In the genomic region with DNA sequence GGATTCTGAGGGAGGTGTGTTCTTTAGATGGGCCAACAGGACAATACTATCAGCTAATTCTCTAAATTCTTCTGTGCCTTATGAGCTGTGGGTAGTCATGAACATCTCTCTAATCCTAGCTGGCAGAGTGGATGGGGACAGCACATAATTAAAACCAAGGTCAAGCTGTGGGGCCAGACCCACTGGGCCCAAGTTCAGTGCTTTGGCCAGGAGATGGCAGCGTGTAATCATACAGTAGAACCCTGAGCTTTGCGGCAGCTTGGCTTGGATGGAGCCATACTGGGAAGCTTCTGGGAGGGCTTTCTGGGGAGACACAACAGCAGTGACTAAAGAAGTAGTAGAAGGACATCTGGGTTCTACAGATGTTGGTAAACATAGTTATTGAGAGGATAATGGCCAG, we compare ENCODE assay signal across 8 cellular contexts.
A peak's percentile ranks its signal among the peaks of the same experiment; 100 is the strongest.
DNase-seq lines count a peak whose midpoint lies in the region; TF ChIP-seq lines count a peak whose summit lies in the region.

No MANE protein-coding gene starts in this region.

- no peak overlapping the region for H2AFZ ChIP-seq in MM.1S (ENCODE audit: low read length)

- H3K4me1 ChIP-seq in MM.1S (ENCODE audit: low read length) = no peaks in the 10 kb centered on the region
- H3K4me1 ChIP-seq in CD8-positive, alpha-beta memory T cell (ENCODE audit: insufficient read depth, low read length) = no peaks in the 10 kb centered on the region

- H3K4me3 ChIP-seq in MM.1S (ENCODE audit: low read length) = no peak overlapping the region
- H3K4me3 ChIP-seq in CD8-positive, alpha-beta memory T cell (ENCODE audit: low read length) = no peak overlapping the region

- no peaks in the 10 kb centered on the region for H3K27me3 ChIP-seq in MM.1S (replicated peaks; ENCODE audit: insufficient read depth, low read length)
- no peaks in the 10 kb centered on the region for H3K27me3 ChIP-seq in CD8-positive, alpha-beta memory T cell (ENCODE audit: insufficient read depth, low read length, poor library complexity, severe bottlenecking)

- no peaks in the 10 kb centered on the region for H3K9me3 Mint-ChIP-seq in T-helper 2 cell treated with Interferon-gamma antibody and Interleukin-4, amounts not matched to agents 5 μg/mL and 100 μg/mL, for 36 hours
- H3K9me3 Mint-ChIP-seq in CD8-positive, alpha-beta memory T cell = peaks cover 0 to 3% (median 0%) of the 10 kb centered on the region in 5 donors

- H3K36me3 Mint-ChIP-seq in T-helper 2 cell treated with Interferon-gamma antibody and Interleukin-4, amounts not matched to agents 5 μg/mL and 100 μg/mL, for 36 hours (ENCODE audit: low read depth) = no peaks in the 10 kb centered on the region
- no peaks in the 10 kb centered on the region for H3K36me3 Mint-ChIP-seq in CD8-positive, alpha-beta memory T cell

- no peak overlapping the region for H3K9ac ChIP-seq in MM.1S (ENCODE audit: low read length)

- no peak overlapping the region for H3K27ac Mint-ChIP-seq in T-helper 2 cell treated with Interferon-gamma antibody and Interleukin-4, amounts not matched to agents 5 μg/mL and 100 μg/mL, for 36 hours
- H3K27ac Mint-ChIP-seq in CD8-positive, alpha-beta memory T cell = no peak overlapping the region

- H3K4me3 Mint-ChIP-seq in T-helper 2 cell treated with Interferon-gamma antibody and Interleukin-4, amounts not matched to agents 5 μg/mL and 100 μg/mL, for 36 hours = no peak overlapping the region
- no peak overlapping the region for H3K4me3 Mint-ChIP-seq in CD8-positive, alpha-beta memory T cell

- peak; percentile 64 for TF ChIP-seq CTCF in MM.1S (IDR thresholded peaks at IDR 0.05; ENCODE audit: low read length)

- H3K27ac ChIP-seq in MM.1S (ENCODE audit: low read length) = no peak overlapping the region
- no peak overlapping the region for H3K27ac ChIP-seq in CD8-positive, alpha-beta memory T cell (ENCODE audit: low read depth, low read length)

- H3K79me2 ChIP-seq in MM.1S (ENCODE audit: low read length) = no peaks in the 10 kb centered on the region

- POLR2A ChIA-PET in CD8-positive, alpha-beta memory T cell (lab: Charles Lee) = no interaction called here

- no peak overlapping the region for H3K4me2 ChIP-seq in MM.1S (ENCODE audit: low read depth, low read length)

- no peaks in the 10 kb centered on the region for H3K4me1 Mint-ChIP-seq in T-helper 2 cell treated with Interferon-gamma antibody and Interleukin-4, amounts not matched to agents 5 μg/mL and 100 μg/mL, for 36 hours (ENCODE audit: low read depth)
- no peaks in the 10 kb centered on the region for H3K4me1 Mint-ChIP-seq in CD8-positive, alpha-beta memory T cell

- H3F3A ChIP-seq in MM.1S (ENCODE audit: insufficient read depth, low read length) = no peaks in the 10 kb centered on the region

- H3K9me3 ChIP-seq in MM.1S (replicated peaks; ENCODE audit: insufficient read depth, low read length) = no peaks in the 10 kb centered on the region
- no peaks in the 10 kb centered on the region for H3K9me3 ChIP-seq in CD8-positive, alpha-beta memory T cell (ENCODE audit: low read length)

- DNase-seq in T-helper 2 cell treated with Interferon-gamma antibody and Interleukin-4, amounts not matched to agents 5 μg/mL and 100 μg/mL, for 36 hours (ENCODE audit: low spot score) = peak; percentile 26
- DNase-seq in T-helper 2 cell (no peak), MM.1S (no peak), fibroblast of gingiva (ENCODE audit: low read depth) (peak; percentile 23), NCI-H2107 (lab: John Stamatoyannopoulos, UW) (no peak), posterior vena cava (ENCODE audit: low spot score) (no peak)
- DNase-seq in stimulated activated CD4-positive, alpha-beta T cell treated with anti-CD3 and anti-CD28 coated beads, TNF-alpha, amount 100 ng/mL, for 48 hours (ENCODE audit: low read depth in 3 of 3) = peak; percentile 3 to 17 (median 15)
- DNase-seq in CD8-positive, alpha-beta memory T cell = no peak

- H3K36me3 ChIP-seq in MM.1S (replicated peaks; ENCODE audit: insufficient read depth, low read length) = no peaks in the 10 kb centered on the region
- no peaks in the 10 kb centered on the region for H3K36me3 ChIP-seq in CD8-positive, alpha-beta memory T cell (ENCODE audit: insufficient read depth, low read length)

- intact Hi-C loops in posterior vena cava (cut with DNase I) = no loop called here

- no peaks in the 10 kb centered on the region for H4K20me1 ChIP-seq in MM.1S (ENCODE audit: insufficient read depth, low read length)

- H3K9me2 ChIP-seq in MM.1S (replicated peaks; ENCODE audit: insufficient read depth, low read length) = no peaks in the 10 kb centered on the region

- H3K27me3 Mint-ChIP-seq in T-helper 2 cell treated with Interferon-gamma antibody and Interleukin-4, amounts not matched to agents 5 μg/mL and 100 μg/mL, for 36 hours (ENCODE audit: low read depth) = peaks cover 2% of the 10 kb centered on the region
- H3K27me3 Mint-ChIP-seq in CD8-positive, alpha-beta memory T cell = peaks cover 4 to 5% of the 10 kb centered on the region in 2 donors

- CTCF ChIA-PET in CD8-positive, alpha-beta memory T cell (lab: Charles Lee) = interaction anchor here (0.9 to 1.9 kb wide), 5 partner anchors 111 to 154 kb away, joined by 3 to 4 read pairs (median 4); no protein-coding TSS in a partner anchor

Comparison
In these comparisons a context has a peak if more than half of its experiments do, and no peak if none do; other contexts are left out.
1. DNase-seq: peak in T-helper 2 cell treated with Interferon-gamma antibody and Interleukin-4, amounts not matched to agents 5 μg/mL and 100 μg/mL, for 36 hours (single experiment), fibroblast of gingiva (single experiment) and stimulated activated CD4-positive, alpha-beta T cell treated with anti-CD3 and anti-CD28 coated beads, TNF-alpha, amount 100 ng/mL, for 48 hours (3 of 3); none in T-helper 2 cell (0 of 5), MM.1S (single experiment), NCI-H2107 (single experiment), CD8-positive, alpha-beta memory T cell (0 of 5) and posterior vena cava (single experiment).